8 cellular contexts compared by ENCODE assay signal in genomic region chr12:64621257-64621942, GRCh38. TPM values are rescaled to one million over a fixed set of nuclear protein-coding genes. Genes with fewer than 3 reads are reported as not detected.
DNase-seq lines count a peak whose midpoint lies in the region; ATAC-seq and TF ChIP-seq lines count a peak whose summit lies in the region.

No MANE protein-coding gene starts in this region.

- peaks cover 3% of the 10 kb centered on the region for H3K36me3 Mint-ChIP-seq in IgD-negative memory B cell
- no peaks in the 10 kb centered on the region for H3K36me3 Mint-ChIP-seq in Caco-2 (ENCODE audit: insufficient read depth, unreplicated experiment)
- no peaks in the 10 kb centered on the region for H3K36me3 Mint-ChIP-seq in type B pancreatic cell

- no peaks in the 10 kb centered on the region for H3K9me3 ChIP-seq in Caco-2

- H3K4me3 Mint-ChIP-seq in IgD-negative memory B cell (peak overlapping the region; percentile 76 to 93 (median 87)), Caco-2 (ENCODE audit: unreplicated experiment) (no peak overlapping the region), type B pancreatic cell (no peak overlapping the region)

- H3K27ac Mint-ChIP-seq in IgD-negative memory B cell (peak overlapping the region; percentile 87 to 99 (median 96)), Caco-2 (ENCODE audit: unreplicated experiment) (no peak overlapping the region), type B pancreatic cell (no peak overlapping the region)

- peaks cover 2% of the 10 kb centered on the region for H3K27me3 Mint-ChIP-seq in IgD-negative memory B cell
- H3K27me3 Mint-ChIP-seq in Caco-2 (ENCODE audit: insufficient read depth, unreplicated experiment) = no peaks in the 10 kb centered on the region
- no peaks in the 10 kb centered on the region for H3K27me3 Mint-ChIP-seq in type B pancreatic cell

- H3K36me3 ChIP-seq in Caco-2 (ENCODE audit: control insufficient read depth, insufficient read depth, low read length) = no peaks in the 10 kb centered on the region

- peak; percentile 74 for ATAC-seq in GM21576 (IDR thresholded peaks at IDR 0.05; ENCODE audit: unreplicated experiment)
- no peak for ATAC-seq in foreskin keratinocyte
- no peak for ATAC-seq in stimulated activated naive CD8-positive, alpha-beta T cell treated with anti-CD3 and anti-CD28 coated beads, Interleukin-15, Interleukin-2, amounts not matched to agents 100 U/mL and 50 U/mL, for 24 hours

- POLR2A ChIA-PET in Caco-2 (lab: Charles Lee) = no interaction called here

- DNase-seq in GM12865 (ENCODE audit: low read depth) = peak; percentile 90
- peak; percentile 60 for DNase-seq in fibroblast of peridontal ligament (ENCODE audit: extremely low read depth)
- no peak for DNase-seq in foreskin keratinocyte
- no peak for DNase-seq in stimulated activated naive CD8-positive, alpha-beta T cell treated with anti-CD3 and anti-CD28 coated beads, Interleukin-15, Interleukin-2, amounts not matched to agents 100 U/mL and 50 U/mL, for 24 hours
- DNase-seq in Caco-2 = no peak
- no peak for DNase-seq in type B pancreatic cell (ENCODE audit: extremely low spot score, unreplicated experiment)

- TF ChIP-seq CTCF in GM12865 (IDR thresholded peaks at IDR 0.05; ENCODE audit: insufficient read depth, low read depth, low read length, missing control alignments) (no peak), foreskin keratinocyte (conservative IDR thresholded peaks at IDR 0.05) (no peak), Caco-2 (IDR thresholded peaks at IDR 0.05; ENCODE audit: insufficient read depth in 1 of 2, low read depth in 1 of 2, low read length in 1 of 2, severe bottlenecking in 1 of 2, unreplicated experiment in 1 of 2) (no peak), type B pancreatic cell (conservative IDR thresholded peaks at IDR 0.05) (no peak)

- no peaks in the 10 kb centered on the region for H3K27me3 ChIP-seq in foreskin keratinocyte
- no peaks in the 10 kb centered on the region for H3K27me3 ChIP-seq in Caco-2 (replicated peaks; ENCODE audit: control insufficient read depth, insufficient read depth, low read length)

- no peak overlapping the region for H3K27ac ChIP-seq in foreskin keratinocyte

- CTCF ChIA-PET in Caco-2 (lab: Charles Lee) = no interaction called here

- H3K4me1 Mint-ChIP-seq in IgD-negative memory B cell (peaks cover 44 to 55% (median 54%) of the 10 kb centered on the region in 3 donors), Caco-2 (ENCODE audit: low read depth, unreplicated experiment) (peaks cover 13% of the 10 kb centered on the region), type B pancreatic cell (ENCODE audit: unreplicated experiment) (peaks cover 31% of the 10 kb centered on the region)

- H3K4me1 ChIP-seq in foreskin keratinocyte = peaks cover 4% of the 10 kb centered on the region
- peaks cover 16% of the 10 kb centered on the region for H3K4me1 ChIP-seq in Caco-2

- H3K4me3 ChIP-seq in GM12865 (ENCODE audit: low read depth, low read length) = peak overlapping the region; percentile 54
- H3K4me3 ChIP-seq in Caco-2 (ENCODE audit: low read depth, low read length) = no peak overlapping the region

- intact Hi-C loops in Caco-2 (cut with micrococcal nuclease; ENCODE audit: unreplicated experiment) = loop anchor here (10.0 kb wide), 1 partner anchor 167 kb away; the partner anchor contains the start of gene TBK1

- no peaks in the 10 kb centered on the region for H3K9me3 Mint-ChIP-seq in IgD-negative memory B cell
- no peaks in the 10 kb centered on the region for H3K9me3 Mint-ChIP-seq in Caco-2 (ENCODE audit: unreplicated experiment)
- no peaks in the 10 kb centered on the region for H3K9me3 Mint-ChIP-seq in type B pancreatic cell

- BruUV-seq in Caco-2 (replicated peaks; lab: Mats Ljungman, UMichigan) = no TSS peak

RNA-seq across cellular contexts. Expression of gene RASSF3, which starts 11.1 kb away (rescaled TPM):
- polyA plus RNA-seq in IgD-negative memory B cell (3.4 TPM), foreskin keratinocyte (4.2 and 5.5 TPM in 2 replicates)
- total RNA-seq in foreskin keratinocyte (12.4 and 13.6 TPM in 2 replicates), Caco-2 (2022) (22.6 and 25.7 TPM in 2 replicates), type B pancreatic cell (ENCODE audit: low replicate concordance) (16.3 and 31.8 TPM in 2 replicates)

Comparison
In these comparisons a context has a peak if more than half of its experiments do, and no peak if none do; other contexts are left out.
1. DNase-seq: peak in GM12865 (single experiment) and fibroblast of peridontal ligament (single experiment); none in foreskin keratinocyte (0 of 2), stimulated activated naive CD8-positive, alpha-beta T cell treated with anti-CD3 and anti-CD28 coated beads, Interleukin-15, Interleukin-2, amounts not matched to agents 100 U/mL and 50 U/mL, for 24 hours (single experiment), Caco-2 (0 of 2) and type B pancreatic cell (single experiment).
2. H3K27ac Mint-ChIP-seq: peak in IgD-negative memory B cell (3 of 3); none in Caco-2 (single experiment) and type B pancreatic cell (single experiment).
3. H3K4me3 Mint-ChIP-seq: peak in IgD-negative memory B cell (4 of 4); none in Caco-2 (single experiment) and type B pancreatic cell (single experiment).